In the genomic region with DNA sequence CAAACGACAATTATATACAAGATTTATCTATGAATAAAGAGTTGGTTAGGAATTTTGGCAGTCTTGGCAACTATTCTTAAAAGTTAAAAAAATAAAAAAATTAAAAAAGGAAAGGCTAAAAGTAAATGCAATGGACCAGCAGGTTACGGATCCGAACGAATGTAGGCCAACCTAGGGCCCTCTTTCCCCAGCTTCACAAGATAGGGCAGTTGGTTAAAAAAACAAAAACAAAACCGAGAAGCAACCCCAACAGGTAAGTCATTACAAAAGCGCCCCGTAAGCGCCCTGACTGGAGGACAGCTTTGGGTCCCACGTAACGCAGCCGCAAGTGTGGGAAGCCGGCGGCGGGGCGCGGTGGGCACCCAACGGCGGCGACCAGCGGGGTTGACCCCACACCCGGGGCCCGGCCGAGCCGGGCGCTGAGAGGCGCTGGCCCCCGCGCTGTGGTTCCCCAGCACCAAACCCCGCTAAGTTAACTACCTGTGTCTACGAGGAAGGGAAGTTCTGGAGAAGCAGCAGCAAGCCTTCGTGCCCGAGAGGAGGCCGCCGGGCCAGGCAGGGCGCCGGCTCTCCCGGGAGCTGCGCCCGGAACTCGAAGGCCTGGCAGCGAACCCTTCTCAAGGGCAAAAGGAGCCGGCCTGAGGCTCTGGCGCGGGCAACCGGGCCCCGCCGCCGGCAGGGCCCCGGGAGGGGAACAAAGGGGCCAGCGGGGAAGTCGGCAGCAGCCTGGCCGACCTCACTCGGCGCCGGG, we compare ENCODE assay signal across 8 cellular contexts. TPM values are rescaled to one million over a fixed set of nuclear protein-coding genes. Genes with fewer than 3 reads are reported as not detected.
DNase-seq lines count a peak whose midpoint lies in the region; ATAC-seq, FAIRE-seq and TF ChIP-seq lines count a peak whose summit lies in the region.

No MANE protein-coding gene starts in this region.

- H3K9me3 ChIP-seq in stomach, result no peaks in the 10 kb centered on the region

- no peak for TF ChIP-seq CTCF in NB4 (IDR thresholded peaks at IDR 0.05; ENCODE audit: low read depth, low read length)
- no peak for TF ChIP-seq CTCF in epithelial cell of proximal tubule (conservative IDR thresholded peaks at IDR 0.05; ENCODE audit: low read depth, low read length)
- peak in 1 of 7 experiments; percentile 3 for TF ChIP-seq CTCF in stomach (IDR thresholded peaks at IDR 0.05)

- no peak for FAIRE-seq in GM12891 (lab: Jason Lieb, UNC)

- peaks cover 0 to 33% (median 18%) of the 10 kb centered on the region in 3 donors for H3K36me3 Mint-ChIP-seq in naive thymus-derived CD8-positive, alpha-beta T cell

- H3K27ac Mint-ChIP-seq in naive thymus-derived CD8-positive, alpha-beta T cell, result peak overlapping the region; percentile 84 to 100 (median 95)

- no peak for TF ChIP-seq EP300 in stomach (IDR thresholded peaks at IDR 0.05)

- H3K4me1 ChIP-seq in stomach, result peaks cover 14 to 58% (median 40%) of the 10 kb centered on the region in 4 donors

- intact Hi-C loops in stomach (cut with DNase I; ENCODE audit: low total_unique reads), result no loop called here

- no peaks in the 10 kb centered on the region for H3K27me3 ChIP-seq in stomach

- H3K27ac ChIP-seq in stomach, result peak overlapping the region; percentile 97 to 100 (median 99)

- H3K27me3 Mint-ChIP-seq in naive thymus-derived CD8-positive, alpha-beta T cell, result no peaks in the 10 kb centered on the region

- peak; percentile 0 to 7 for ATAC-seq in naive thymus-derived CD8-positive, alpha-beta T cell

- DNase-seq in GM12891 (ENCODE audit: insufficient read length, low spot score) (peak; percentile 15), HCEC 1CT (peak; percentile 23), NB4 (ENCODE audit: low read depth) (peak; percentile 65), activated T-cell treated with anti-CD3 and anti-CD28 coated beads for 1 hour (ENCODE audit: low read depth) (peak; percentile 23), epithelial cell of proximal tubule (ENCODE audit: low read depth) (no peak), stomach (peak; percentile 50), DMS153 treated with DMSO at 0.1 percent for 48 hours (lab: John Stamatoyannopoulos, UW; ENCODE audit: unreplicated experiment) (no peak)
- DNase-seq in naive thymus-derived CD8-positive, alpha-beta T cell, result peak in 9 of 10 donors; percentile 31 to 80 (median 47)

- no peak; the same call in none of the 2 replicates for TF ChIP-seq POLR2A in GM12891 (IDR thresholded peaks at IDR 0.05; ENCODE audit: low read depth, low read length)
- TF ChIP-seq POLR2A in NB4 (IDR thresholded peaks at IDR 0.05; ENCODE audit: extremely low read depth, insufficient read length), result no peak
- no peak for TF ChIP-seq POLR2A in stomach (IDR thresholded peaks at IDR 0.05)

- 0 to 1% (median 1%) methylated on average over 26 to 55 of the region's 55 CpGs for WGBS in stomach, 5 donors

- H3K9me3 Mint-ChIP-seq in naive thymus-derived CD8-positive, alpha-beta T cell, result no peaks in the 10 kb centered on the region

- peak overlapping the region; percentile 96 for H3K4me3 ChIP-seq in NB4 (ENCODE audit: low read depth, low read length)
- H3K4me3 ChIP-seq in epithelial cell of proximal tubule (ENCODE audit: low read depth, low read length), result peak overlapping the region; percentile 91
- peak overlapping the region; percentile 64 to 84 (median 72) for H3K4me3 ChIP-seq in stomach

- POLR2A ChIA-PET in naive thymus-derived CD8-positive, alpha-beta T cell (lab: Charles Lee), result interaction anchor here (0.6 to 4.2 kb wide), 16 partner anchors 8 to 996 kb away, joined by 3 to 59 read pairs (median 4); a partner anchor contains a TSS

- peak overlapping the region; percentile 71 to 95 (median 90) for H3K4me3 Mint-ChIP-seq in naive thymus-derived CD8-positive, alpha-beta T cell

- peaks cover 5 to 27% (median 24%) of the 10 kb centered on the region in 4 donors for H3K36me3 ChIP-seq in stomach

- H3K4me1 Mint-ChIP-seq in naive thymus-derived CD8-positive, alpha-beta T cell, result peaks cover 20 to 65% (median 56%) of the 10 kb centered on the region in 4 donors

TF ChIP-seq in GM12891, 5 proteins besides CTCF, POLR2A, EP300 and RAD21:
- TF ChIP-seq TAF1 (IDR thresholded peaks at IDR 0.05; ENCODE audit: low read depth, low read length) (0 out of 2 replicates have a peak, but pooled peaks have one; percentile 30), POU2F2 (IDR thresholded peaks at IDR 0.05; ENCODE audit: low read depth, low read length) (no peak)

RNA-seq across cellular contexts. Expression of a gene that starts 0.9 kb away (rescaled TPM):
- polyA plus RNA-seq in GM12891 (2012; ENCODE audit: low read depth, missing spikeins), result 33.9 TPM
- total RNA-seq in epithelial cell of proximal tubule, result 92.5 and 101 TPM in 2 replicates
- total RNA-seq in naive thymus-derived CD8-positive, alpha-beta T cell, result 100 to 1,000 TPM; 160 to 166 TPM
- 10 to 100 TPM; 20.1 to 30.8 (median 25.9) TPM for polyA plus RNA-seq in naive thymus-derived CD8-positive, alpha-beta T cell
- 100 to 1,000 TPM; 158 to 529 (median 237) TPM for total RNA-seq in stomach
- 10 to 100 TPM; 33.5 to 44.3 (median 35.6) TPM for polyA plus RNA-seq in stomach

Comparison
In these comparisons a context has a peak if more than half of its experiments do, and no peak if none do; other contexts are left out.
1. DNase-seq: peak in GM12891 (single experiment), HCEC 1CT (single experiment), NB4 (single experiment), activated T-cell treated with anti-CD3 and anti-CD28 coated beads for 1 hour (single experiment), naive thymus-derived CD8-positive, alpha-beta T cell (9 of 10) and stomach (single experiment); none in epithelial cell of proximal tubule (single experiment) and DMS153 treated with DMSO at 0.1 percent for 48 hours (single experiment).
2. Peak in every context shown above with its lines, with median percentiles within 50 percentile points of each other: H3K4me3 ChIP-seq.